1 cellular context compared by ENCODE assay signal in the genomic region with DNA sequence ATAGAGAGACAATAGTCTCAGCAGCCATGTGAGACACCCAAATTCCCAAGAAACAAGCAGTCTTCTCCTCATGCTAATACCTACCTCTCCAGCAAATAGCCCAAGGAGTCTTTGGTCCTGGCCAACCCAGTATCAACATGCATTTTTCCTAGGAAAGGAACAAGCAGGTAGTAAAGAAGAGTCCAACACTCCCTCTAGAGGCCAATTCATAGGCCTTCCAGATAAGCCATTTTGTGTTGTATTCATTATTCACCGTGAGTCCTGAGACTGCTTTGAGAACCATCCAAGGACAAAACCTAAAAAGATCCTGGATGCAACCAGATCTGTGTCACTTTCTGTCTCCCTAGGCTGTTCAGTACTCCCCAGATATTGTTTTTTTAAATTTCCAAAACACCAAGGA.
TF ChIP-seq lines count a peak whose summit lies in the region.

No MANE protein-coding gene starts in this region.

TF ChIP-seq in GM23338, 12 proteins besides CTCF, POLR2A, EP300 and RAD21 (continued from another document):
- TF ChIP-seq, protein P1, sequence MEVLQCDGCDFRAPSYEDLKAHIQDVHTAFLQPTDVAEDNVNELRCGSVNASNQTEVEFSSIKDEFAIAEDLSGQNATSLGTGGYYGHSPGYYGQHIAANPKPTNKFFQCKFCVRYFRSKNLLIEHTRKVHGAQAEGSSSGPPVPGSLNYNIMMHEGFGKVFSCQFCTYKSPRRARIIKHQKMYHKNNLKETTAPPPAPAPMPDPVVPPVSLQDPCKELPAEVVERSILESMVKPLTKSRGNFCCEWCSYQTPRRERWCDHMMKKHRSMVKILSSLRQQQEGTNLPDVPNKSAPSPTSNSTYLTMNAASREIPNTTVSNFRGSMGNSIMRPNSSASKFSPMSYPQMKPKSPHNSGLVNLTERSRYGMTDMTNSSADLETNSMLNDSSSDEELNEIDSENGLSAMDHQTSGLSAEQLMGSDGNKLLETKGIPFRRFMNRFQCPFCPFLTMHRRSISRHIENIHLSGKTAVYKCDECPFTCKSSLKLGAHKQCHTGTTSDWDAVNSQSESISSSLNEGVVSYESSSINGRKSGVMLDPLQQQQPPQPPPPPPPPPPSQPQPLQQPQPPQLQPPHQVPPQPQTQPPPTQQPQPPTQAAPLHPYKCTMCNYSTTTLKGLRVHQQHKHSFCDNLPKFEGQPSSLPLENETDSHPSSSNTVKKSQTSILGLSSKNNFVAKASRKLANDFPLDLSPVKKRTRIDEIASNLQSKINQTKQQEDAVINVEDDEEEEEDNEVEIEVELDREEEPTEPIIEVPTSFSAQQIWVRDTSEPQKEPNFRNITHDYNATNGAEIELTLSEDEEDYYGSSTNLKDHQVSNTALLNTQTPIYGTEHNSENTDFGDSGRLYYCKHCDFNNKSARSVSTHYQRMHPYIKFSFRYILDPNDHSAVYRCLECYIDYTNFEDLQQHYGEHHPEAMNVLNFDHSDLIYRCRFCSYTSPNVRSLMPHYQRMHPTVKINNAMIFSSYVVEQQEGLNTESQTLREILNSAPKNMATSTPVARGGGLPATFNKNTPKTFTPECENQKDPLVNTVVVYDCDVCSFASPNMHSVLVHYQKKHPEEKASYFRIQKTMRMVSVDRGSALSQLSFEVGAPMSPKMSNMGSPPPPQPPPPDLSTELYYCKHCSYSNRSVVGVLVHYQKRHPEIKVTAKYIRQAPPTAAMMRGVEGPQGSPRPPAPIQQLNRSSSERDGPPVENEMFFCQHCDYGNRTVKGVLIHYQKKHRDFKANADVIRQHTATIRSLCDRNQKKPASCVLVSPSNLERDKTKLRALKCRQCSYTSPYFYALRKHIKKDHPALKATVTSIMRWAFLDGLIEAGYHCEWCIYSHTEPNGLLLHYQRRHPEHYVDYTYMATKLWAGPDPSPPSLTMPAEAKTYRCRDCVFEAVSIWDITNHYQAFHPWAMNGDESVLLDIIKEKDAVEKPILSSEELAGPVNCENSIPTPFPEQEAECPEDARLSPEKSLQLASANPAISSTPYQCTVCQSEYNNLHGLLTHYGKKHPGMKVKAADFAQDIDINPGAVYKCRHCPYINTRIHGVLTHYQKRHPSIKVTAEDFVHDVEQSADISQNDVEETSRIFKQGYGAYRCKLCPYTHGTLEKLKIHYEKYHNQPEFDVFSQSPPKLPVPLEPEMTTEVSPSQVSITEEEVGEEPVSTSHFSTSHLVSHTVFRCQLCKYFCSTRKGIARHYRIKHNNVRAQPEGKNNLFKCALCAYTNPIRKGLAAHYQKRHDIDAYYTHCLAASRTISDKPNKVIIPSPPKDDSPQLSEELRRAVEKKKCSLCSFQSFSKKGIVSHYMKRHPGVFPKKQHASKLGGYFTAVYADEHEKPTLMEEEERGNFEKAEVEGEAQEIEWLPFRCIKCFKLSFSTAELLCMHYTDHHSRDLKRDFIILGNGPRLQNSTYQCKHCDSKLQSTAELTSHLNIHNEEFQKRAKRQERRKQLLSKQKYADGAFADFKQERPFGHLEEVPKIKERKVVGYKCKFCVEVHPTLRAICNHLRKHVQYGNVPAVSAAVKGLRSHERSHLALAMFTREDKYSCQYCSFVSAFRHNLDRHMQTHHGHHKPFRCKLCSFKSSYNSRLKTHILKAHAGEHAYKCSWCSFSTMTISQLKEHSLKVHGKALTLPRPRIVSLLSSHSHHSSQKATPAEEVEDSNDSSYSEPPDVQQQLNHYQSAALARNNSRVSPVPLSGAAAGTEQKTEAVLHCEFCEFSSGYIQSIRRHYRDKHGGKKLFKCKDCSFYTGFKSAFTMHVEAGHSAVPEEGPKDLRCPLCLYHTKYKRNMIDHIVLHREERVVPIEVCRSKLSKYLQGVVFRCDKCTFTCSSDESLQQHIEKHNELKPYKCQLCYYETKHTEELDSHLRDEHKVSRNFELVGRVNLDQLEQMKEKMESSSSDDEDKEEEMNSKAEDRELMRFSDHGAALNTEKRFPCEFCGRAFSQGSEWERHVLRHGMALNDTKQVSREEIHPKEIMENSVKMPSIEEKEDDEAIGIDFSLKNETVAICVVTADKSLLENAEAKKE (CRISPR knock-in tag; IDR thresholded peaks at IDR 0.05) = no peak
- TF ChIP-seq ZNF331 (CRISPR knock-in tag; IDR thresholded peaks at IDR 0.05; ENCODE audit: low read depth) (no peak), STAT1 (IDR thresholded peaks at IDR 0.05; ENCODE audit: unreplicated experiment) (no peak), ZNF114 (CRISPR knock-in tag; IDR thresholded peaks at IDR 0.05) (no peak), POLR2AphosphoS5 (IDR thresholded peaks at IDR 0.05; ENCODE audit: low read depth) (no peak), JUNB (IDR thresholded peaks at IDR 0.05; ENCODE audit: unreplicated experiment) (no peak), CREB1 (CRISPR knock-in tag; IDR thresholded peaks at IDR 0.05; ENCODE audit: low read depth) (no peak)
- TF ChIP-seq, protein P2, sequence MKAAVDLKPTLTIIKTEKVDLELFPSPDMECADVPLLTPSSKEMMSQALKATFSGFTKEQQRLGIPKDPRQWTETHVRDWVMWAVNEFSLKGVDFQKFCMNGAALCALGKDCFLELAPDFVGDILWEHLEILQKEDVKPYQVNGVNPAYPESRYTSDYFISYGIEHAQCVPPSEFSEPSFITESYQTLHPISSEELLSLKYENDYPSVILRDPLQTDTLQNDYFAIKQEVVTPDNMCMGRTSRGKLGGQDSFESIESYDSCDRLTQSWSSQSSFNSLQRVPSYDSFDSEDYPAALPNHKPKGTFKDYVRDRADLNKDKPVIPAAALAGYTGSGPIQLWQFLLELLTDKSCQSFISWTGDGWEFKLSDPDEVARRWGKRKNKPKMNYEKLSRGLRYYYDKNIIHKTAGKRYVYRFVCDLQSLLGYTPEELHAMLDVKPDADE (IDR thresholded peaks at IDR 0.05) = no peak
